9 cellular contexts compared by ENCODE assay signal in the genomic region with DNA sequence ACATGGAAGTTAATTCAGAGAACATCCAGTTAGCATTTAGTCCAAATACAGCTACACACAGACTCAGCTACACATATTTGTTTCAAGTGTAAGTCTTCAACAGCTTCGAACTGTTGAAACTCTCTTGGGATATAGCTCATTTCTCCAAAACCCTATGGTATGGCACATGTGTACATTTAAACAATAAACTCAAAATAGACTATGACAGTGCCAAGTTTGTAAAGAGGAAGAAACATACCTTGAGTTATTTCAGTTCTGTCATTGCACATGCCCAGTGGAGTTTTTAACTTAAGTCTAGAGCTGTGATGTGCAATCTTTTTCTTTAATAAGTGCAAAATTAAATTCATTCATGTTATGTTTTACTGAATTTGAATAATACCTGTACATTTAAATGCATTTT.
"Had no signal": no experiment of that assay in that cellular context is flagged by ENCODE, and none has a peak within 500 bp of the region (broad histone marks: within the 10 kb centered on the region; RNA-seq: fewer than 3 reads in every experiment).

No MANE protein-coding gene starts in this region.

- H3K27me3 ChIP-seq: brain microvascular endothelial cell, stomach, thyroid gland had no signal

- H3K27ac ChIP-seq: brain microvascular endothelial cell, parathyroid adenoma, thyroid gland had no signal

- H3K4me1 ChIP-seq: parathyroid adenoma, thyroid gland had no signal

- H3K9me3 ChIP-seq: stomach, thyroid gland had no signal

- H3K4me3 ChIP-seq: stomach, thyroid gland had no signal

- H3K36me3 ChIP-seq: brain microvascular endothelial cell, stomach, thyroid gland had no signal

- DNase-seq: activated CD4-positive, CD25-positive, alpha-beta regulatory T cell; amygdala; brain microvascular endothelial cell; midbrain; retina; stimulated activated CD4-positive, alpha-beta T cell treated with anti-CD3 and anti-CD28 coated beads, Interleukin-4, amount 100 ng/mL, for 4 hours; stomach; thyroid gland had no signal
